Comparison of ENCODE assay signal across 14 cellular contexts in genomic region chr19:8488351-8488750, GRCh38. TPM values are rescaled to one million over a fixed set of nuclear protein-coding genes. Genes with fewer than 3 reads are reported as not detected.
DNase-seq lines count a peak whose midpoint lies in the region; TF ChIP-seq lines count a peak whose summit lies in the region.
"Had no signal": no experiment of that assay in that cellular context is flagged by ENCODE, and none has a peak within 500 bp of the region (broad histone marks: within the 10 kb centered on the region; RNA-seq: fewer than 3 reads in every experiment).

No MANE protein-coding gene starts in this region.

- no peak overlapping the region for H3K27ac ChIP-seq in CD4-positive, alpha-beta memory T cell (ENCODE audit: low read depth, low read length)
- H3K27ac ChIP-seq in caudate nucleus (ENCODE audit: low read depth, low read length), result peak overlapping the region; percentile 69

- H3K36me3 Mint-ChIP-seq in CD4-positive, alpha-beta memory T cell, result peaks cover 38 to 57% of the 10 kb centered on the region in 2 donors
- peaks cover 30% of the 10 kb centered on the region for H3K36me3 Mint-ChIP-seq in neural crest cell (ENCODE audit: low read depth)

- peak overlapping the region in 1 of 8 donors; percentile 77 for H3K4me3 Mint-ChIP-seq in CD4-positive, alpha-beta memory T cell
- H3K4me3 Mint-ChIP-seq in neural crest cell, result peak overlapping the region; percentile 76

- no peak overlapping the region for H2AFZ ChIP-seq in Loucy (ENCODE audit: low read length)

- H3K4me2 ChIP-seq in Loucy (ENCODE audit: low read depth, low read length, poor library complexity, severe bottlenecking), result peak overlapping the region; percentile 51
- H3K4me2 ChIP-seq: SK-N-SH had no signal

- H4K20me1 ChIP-seq in Loucy (ENCODE audit: insufficient read depth, low read length, poor library complexity, severe bottlenecking), result peaks cover 43% of the 10 kb centered on the region

- intact Hi-C loops in CD4-positive, alpha-beta memory T cell (cut with micrococcal nuclease), result no loop called here
- intact Hi-C loops in lower leg skin (cut with DNase I; ENCODE audit: low total_unique reads), result no loop called here

- CTCF ChIA-PET in CD4-positive, alpha-beta memory T cell (lab: Charles Lee; ENCODE audit: partially characterized antibody), result interaction anchor here (1.0 to 4.6 kb wide), 9 partner anchors 7 to 98 kb away, joined by 3 to 60 read pairs (median 6); partner anchors contain the start of genes MYO1F and ZNF414

- no peaks in the 10 kb centered on the region for H3K9me3 Mint-ChIP-seq in CD4-positive, alpha-beta memory T cell
- no peaks in the 10 kb centered on the region for H3K9me3 Mint-ChIP-seq in neural crest cell

- POLR2A ChIA-PET in CD4-positive, alpha-beta memory T cell (lab: Charles Lee; ENCODE audit: partially characterized antibody), result interaction anchor here (1.5 to 4.1 kb wide), 2 partner anchors 28 to 98 kb away, joined by 4 to 55 read pairs; partner anchors contain the start of gene ZNF414

- WGBS in lower leg skin, 2 donors, result 77% methylated on average over 13 of the region's 13 CpGs

- H3K9ac ChIP-seq in Loucy (ENCODE audit: low read depth, low read length, poor library complexity, severe bottlenecking), result peak overlapping the region; percentile 34
- H3K9ac ChIP-seq: SK-N-SH had no signal

- TF ChIP-seq POLR2A in lower leg skin (IDR thresholded peaks at IDR 0.05), result no peak

- H3K27me3 ChIP-seq in CD4-positive, alpha-beta memory T cell (ENCODE audit: insufficient read depth, low read length), result no peaks in the 10 kb centered on the region
- H3K27me3 ChIP-seq in Loucy (ENCODE audit: insufficient read depth, low read length, poor library complexity, severe bottlenecking), result no peaks in the 10 kb centered on the region
- H3K27me3 ChIP-seq: cardiac muscle cell, gastroesophageal sphincter had no signal

- no peaks in the 10 kb centered on the region for H3K9me3 ChIP-seq in CD4-positive, alpha-beta memory T cell (ENCODE audit: control insufficient read depth in 1 of 2, low read length in 2 of 2)
- no peaks in the 10 kb centered on the region for H3K9me3 ChIP-seq in Loucy (ENCODE audit: insufficient read depth, low read depth, low read length)
- H3K9me3 ChIP-seq: gastroesophageal sphincter, SK-N-SH had no signal

- H3K4me3 ChIP-seq in CD4-positive, alpha-beta memory T cell (ENCODE audit: low read length in 2 of 2), result no peak overlapping the region
- H3K4me3 ChIP-seq in Loucy (ENCODE audit: low read length, poor library complexity, severe bottlenecking), result no peak overlapping the region
- no peak overlapping the region for H3K4me3 ChIP-seq in lower leg skin (ENCODE audit: low read depth, poor library complexity, severe bottlenecking)
- H3K4me3 ChIP-seq: cardiac muscle cell, gastroesophageal sphincter, K562 had no signal

- H3K36me3 ChIP-seq in CD4-positive, alpha-beta memory T cell (ENCODE audit: insufficient read depth, low read length), result peaks cover 49% of the 10 kb centered on the region
- peaks cover 78% of the 10 kb centered on the region for H3K36me3 ChIP-seq in Loucy (ENCODE audit: insufficient read depth, low read length)

- H3K27ac Mint-ChIP-seq in CD4-positive, alpha-beta memory T cell, result peak overlapping the region in 6 of 7 donors; percentile 5 to 93 (median 84)
- H3K27ac Mint-ChIP-seq in neural crest cell (ENCODE audit: unreplicated experiment), result peak overlapping the region; percentile 95

- no peak for DNase-seq in CD4-positive, alpha-beta memory T cell
- DNase-seq in caudate nucleus (lab: John Stamatoyannopoulos, UW) (no peak), neural crest cell (ENCODE audit: low read depth, low spot score) (peak; percentile 21), NCI-H510A treated with DMSO at 0.1 percent for 48 hours (lab: John Stamatoyannopoulos, UW) (no peak), lower leg skin (ENCODE audit: low spot score in 2 of 2) (no peak)
- DNase-seq in stimulated activated CD4-positive, alpha-beta T cell treated with anti-CD3 and anti-CD28 coated beads, Interleukin-1b, Interleukin-23, amount 100 ng/mL, for 48 hours, result no peak
- DNase-seq: NCI-H1417 treated with DMSO at 0.1 percent for 48 hours, NCI-H226, SK-N-SH had no signal

- no peaks in the 10 kb centered on the region for H3K27me3 Mint-ChIP-seq in CD4-positive, alpha-beta memory T cell
- H3K27me3 Mint-ChIP-seq in neural crest cell (ENCODE audit: low read depth), result peaks cover 5% of the 10 kb centered on the region

- 0 out of 2 replicates have a peak, but pooled peaks cover 6% of the 10 kb centered on the region for H3F3A ChIP-seq in Loucy (ENCODE audit: low read depth)

- H3K79me2 ChIP-seq in Loucy (ENCODE audit: insufficient read depth, low read length), result peaks cover 29% of the 10 kb centered on the region; the same call in 1 of the 2 replicates

- peaks cover 18 to 40% (median 24%) of the 10 kb centered on the region in 4 donors for H3K4me1 Mint-ChIP-seq in CD4-positive, alpha-beta memory T cell
- H3K4me1 Mint-ChIP-seq in neural crest cell, result peaks cover 39% of the 10 kb centered on the region

- no peaks in the 10 kb centered on the region for H3K9me2 ChIP-seq in Loucy (replicated peaks; ENCODE audit: low read depth, low read length)
- H3K9me2 ChIP-seq: SK-N-SH had no signal

- peaks cover 29% of the 10 kb centered on the region for H3K4me1 ChIP-seq in CD4-positive, alpha-beta memory T cell (ENCODE audit: insufficient read depth, low read length)
- H3K4me1 ChIP-seq in Loucy (ENCODE audit: insufficient read depth, low read length, poor library complexity, severe bottlenecking), result peaks cover 18% of the 10 kb centered on the region

- TF ChIP-seq CTCF in Loucy (conservative IDR thresholded peaks at IDR 0.05; ENCODE audit: low read length) (no peak), neural crest cell (conservative IDR thresholded peaks at IDR 0.05) (no peak), lower leg skin (IDR thresholded peaks at IDR 0.05) (no peak)

RNA-seq across cellular contexts. Expression of gene PRAM1, which starts 14.1 kb away (rescaled TPM):
- total RNA-seq in CD4-positive, alpha-beta memory T cell, result 1 to 10 TPM; 2.3 to 2.6 TPM
- not detected for polyA plus RNA-seq in CD4-positive, alpha-beta memory T cell
- total RNA-seq in neural crest cell (0.21 and 0.55 TPM in 2 replicates), lower leg skin (under 1 TPM in 3 of 4 donors, not detected in 1; 0.16 to 0.59 (median 0.30) TPM)
- total RNA-seq: renal cortical epithelial cell had no signal

RNA-seq across cellular contexts. Expression of gene ZNF414, which starts 25.6 kb away (rescaled TPM):
- total RNA-seq in CD4-positive, alpha-beta memory T cell, result 10 to 100 TPM; 45.1 to 50.4 TPM
- polyA plus RNA-seq in CD4-positive, alpha-beta memory T cell, result 10 to 100 TPM in 1 of 2 donors, 1 to 10 TPM in 1; 9.5 to 25.8 TPM
- total RNA-seq in neural crest cell, result 31.1 and 31.8 TPM in 2 replicates
- 10 to 100 TPM; 14.8 to 42.2 (median 18.8) TPM for total RNA-seq in lower leg skin

RNA-seq across cellular contexts. Expression of gene HNRNPM, which starts 43.6 kb away (rescaled TPM):
- total RNA-seq in CD4-positive, alpha-beta memory T cell, result 100 to 1,000 TPM; 197 to 199 TPM
- 100 to 1,000 TPM; 206 to 245 TPM for polyA plus RNA-seq in CD4-positive, alpha-beta memory T cell
- 493 and 498 TPM in 2 replicates for total RNA-seq in neural crest cell
- 100 to 1,000 TPM in 1 of 4 donors, 10 to 100 TPM in 3; 60.4 to 103 (median 79.7) TPM for total RNA-seq in lower leg skin
